Comparison of ENCODE assay signal across 8 cellular contexts in the genomic region with DNA sequence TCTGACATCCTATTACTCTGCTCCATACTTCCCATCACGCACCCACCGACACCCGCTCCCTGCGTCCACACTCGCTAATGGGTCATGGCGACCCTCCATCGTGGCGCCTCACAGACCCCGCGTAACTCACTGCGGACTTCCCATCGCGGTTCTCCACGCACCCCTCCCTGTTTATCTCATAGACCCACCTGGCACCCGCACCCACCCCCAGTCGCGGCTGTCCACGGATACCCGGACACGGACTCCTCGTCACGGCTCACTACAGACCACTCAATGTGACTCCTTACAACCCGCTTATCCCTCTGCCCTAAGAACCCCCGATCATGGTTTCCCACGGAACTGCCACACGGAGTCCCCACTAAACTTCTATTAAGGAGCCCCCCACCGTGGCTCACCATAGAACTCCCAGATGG. TPM values are rescaled to one million over a fixed set of nuclear protein-coding genes. Genes with fewer than 3 reads are reported as not detected.
DNase-seq lines count a peak whose midpoint lies in the region; ATAC-seq and TF ChIP-seq lines count a peak whose summit lies in the region.

No MANE protein-coding gene starts in this region.

- under 1% methylated on average over 18 of the region's 27 CpGs for WGBS in esophagus muscularis mucosa

- intact Hi-C loops in esophagus muscularis mucosa (cut with DNase I), result loop anchor here (10.0 kb wide), 4 partner anchors 472 to 908 kb away; partner anchors contain the start of genes ACAA2, ME2, MEX3C and RPL17

- DNase-seq in SK-N-MC (ENCODE audit: low read depth, low spot score) (no peak), esophagus muscularis mucosa (ENCODE audit: extremely low spot score) (no peak), inferior parietal cortex (ENCODE audit: extremely low spot score) (no peak)
- DNase-seq in stimulated activated CD4-positive, alpha-beta T cell treated with anti-CD3 and anti-CD28 coated beads, Interleukin-12 subunit alpha, Interleukin-12 subunit beta, amount 100 ng/mL, for 4 hours, result no peak

- TF ChIP-seq CTCF in esophagus muscularis mucosa (IDR thresholded peaks at IDR 0.05) (no peak), neutrophil (IDR thresholded peaks at IDR 0.05) (no peak)

- H3K9me3 ChIP-seq in SK-N-MC (ENCODE audit: low read depth, low read length) (no peaks in the 10 kb centered on the region), esophagus muscularis mucosa (no peaks in the 10 kb centered on the region), neutrophil (no peaks in the 10 kb centered on the region)

- no peak for TF ChIP-seq POLR2A in esophagus muscularis mucosa (IDR thresholded peaks at IDR 0.05; ENCODE audit: low read depth)

- H3K4me1 ChIP-seq in esophagus muscularis mucosa (peaks cover 8 to 24% (median 23%) of the 10 kb centered on the region in 4 donors), neutrophil (ENCODE audit: control insufficient read depth in 1 of 2, insufficient read depth in 1 of 2, low read depth in 1 of 2, low read length in 1 of 2) (peaks cover 24 to 26% of the 10 kb centered on the region in 2 experiments)

- peak overlapping the region; percentile 86 for H3K4me3 ChIP-seq in SK-N-MC
- H3K4me3 ChIP-seq in esophagus muscularis mucosa, result peak overlapping the region; percentile 66 to 84 (median 76)
- peak overlapping the region; percentile 92 for H3K4me3 ChIP-seq in neutrophil (ENCODE audit: low read depth in 1 of 2, low read length in 1 of 2)

- H3K27ac ChIP-seq in SK-N-MC, result no peak overlapping the region
- H3K27ac ChIP-seq in esophagus muscularis mucosa (replicated peaks in 1 of 4), result peak overlapping the region; percentile 82 to 88 (median 87)
- H3K27ac ChIP-seq in neutrophil, result peak overlapping the region; percentile 80

- TF ChIP-seq EP300 in esophagus muscularis mucosa (IDR thresholded peaks at IDR 0.05), result no peak

- H3K27me3 ChIP-seq in esophagus muscularis mucosa, result no peaks in the 10 kb centered on the region
- H3K27me3 ChIP-seq in neutrophil, result no peaks in the 10 kb centered on the region

- ATAC-seq in GM21528 (IDR thresholded peaks at IDR 0.05; ENCODE audit: low FRiP score, unreplicated experiment) (peak; percentile 2), GM19328 (IDR thresholded peaks at IDR 0.05; ENCODE audit: unreplicated experiment) (no peak), HG03354 (IDR thresholded peaks at IDR 0.05; ENCODE audit: poor library complexity, severe bottlenecking, unreplicated experiment) (no peak)

- H3K36me3 ChIP-seq in SK-N-MC (ENCODE audit: insufficient read depth, low read length), result peaks cover 13% of the 10 kb centered on the region; the same call in 1 of the 2 replicates
- H3K36me3 ChIP-seq in esophagus muscularis mucosa, result peaks cover 8 to 38% (median 34%) of the 10 kb centered on the region in 4 donors
- H3K36me3 ChIP-seq in neutrophil, result peaks cover 37% of the 10 kb centered on the region

- H3K9ac ChIP-seq in SK-N-MC (ENCODE audit: insufficient read length), result peak overlapping the region; percentile 84

RNA-seq across cellular contexts. Expression of gene CXXC1, which starts 0.5 kb away (rescaled TPM):
- 10 to 100 TPM; 38.6 to 58.1 (median 49.2) TPM for total RNA-seq in esophagus muscularis mucosa

RNA-seq across cellular contexts. Expression of gene MBD1, which starts 5.7 kb away (rescaled TPM):
- total RNA-seq in esophagus muscularis mucosa, result 100 to 1,000 TPM in 1 of 4 donors, 10 to 100 TPM in 3; 65.6 to 101 (median 79.8) TPM

RNA-seq across cellular contexts. Expression of gene CFAP53, which starts 20.7 kb away (rescaled TPM):
- total RNA-seq in esophagus muscularis mucosa, result under 1 TPM in 1 of 4 donors, not detected in 3; 0.40 TPM
